In the genomic region with DNA sequence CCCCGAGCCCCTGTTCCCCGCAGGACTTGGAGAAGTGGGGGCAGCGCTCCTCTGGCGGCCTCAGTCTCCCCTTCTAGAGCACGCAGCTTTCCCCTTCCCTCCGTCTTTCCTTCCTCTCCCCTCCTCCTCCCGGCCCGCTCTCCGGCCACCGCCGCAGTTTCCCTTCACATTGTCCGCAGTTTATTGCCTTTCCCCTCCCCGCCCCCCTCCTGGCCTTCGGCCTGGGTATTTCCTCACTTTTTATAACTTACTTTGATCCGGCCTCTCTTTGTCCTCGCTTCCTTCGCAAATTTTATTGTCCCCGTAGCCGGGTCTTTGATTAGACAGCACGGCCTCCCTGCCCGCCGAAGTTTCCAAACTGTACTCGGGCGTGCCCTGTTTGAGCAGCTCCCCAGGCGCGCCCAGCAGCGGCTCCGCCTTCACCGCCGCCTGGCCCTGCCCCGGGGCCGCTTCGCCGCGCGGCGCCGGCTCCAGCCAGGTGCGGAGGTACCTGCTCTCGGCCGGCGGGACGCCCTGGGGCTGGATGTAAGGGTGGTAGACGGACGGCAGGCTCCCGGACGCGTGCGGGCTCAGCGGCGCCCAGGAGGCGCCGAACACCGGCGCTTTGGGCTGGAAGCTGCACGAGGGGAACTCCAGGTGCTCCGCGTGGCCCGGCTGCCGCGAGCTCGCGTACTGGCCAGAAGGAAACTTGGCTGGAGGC, we compare ENCODE assay signal across 6 cellular contexts. TPM values are rescaled to one million over a fixed set of nuclear protein-coding genes. Genes with fewer than 3 reads are reported as not detected.
DNase-seq lines count a peak whose midpoint lies in the region; ATAC-seq and TF ChIP-seq lines count a peak whose summit lies in the region.

No MANE protein-coding gene starts in this region.

- peaks cover 9 to 19% of the 10 kb centered on the region in 2 donors for H3K4me1 Mint-ChIP-seq in stimulated activated naive B cell treated with anti-CD40 and anti-IgM and Interleukin-4, amounts not matched to agents 10 μg/mL and 1 μg/mL and 100 μg/mL, for 72 hours

- H3K27me3 Mint-ChIP-seq in stimulated activated naive B cell treated with anti-CD40 and anti-IgM and Interleukin-4, amounts not matched to agents 10 μg/mL and 1 μg/mL and 100 μg/mL, for 72 hours = peaks cover 76 to 92% of the 10 kb centered on the region in 2 donors

- no peaks in the 10 kb centered on the region for H3K36me3 Mint-ChIP-seq in stimulated activated naive B cell treated with anti-CD40 and anti-IgM and Interleukin-4, amounts not matched to agents 10 μg/mL and 1 μg/mL and 100 μg/mL, for 72 hours

- DNase-seq in GM06990 (ENCODE audit: extremely low read depth, insufficient read length) (no peak), RPMI7951 (ENCODE audit: low read depth) (peak; percentile 32), fibroblast of mammary gland (ENCODE audit: low read depth) (no peak)
- no peak for DNase-seq in stimulated activated naive B cell treated with anti-CD40 and anti-IgM and Interleukin-4, amounts not matched to agents 10 μg/mL and 1 μg/mL and 100 μg/mL, for 72 hours

- H3K27me3 ChIP-seq in GM06990 (replicated peaks; ENCODE audit: control insufficient read depth, insufficient read depth, low read length) = peaks cover 6% of the 10 kb centered on the region

- no peaks in the 10 kb centered on the region for H3K36me3 ChIP-seq in GM06990 (ENCODE audit: control insufficient read depth, insufficient read depth, low read length)

- ATAC-seq in stimulated activated naive B cell treated with anti-CD40 and anti-IgM and Interleukin-4, amounts not matched to agents 10 μg/mL and 1 μg/mL and 100 μg/mL, for 72 hours (replicated peaks) = peak; percentile 64 to 80
- no peak for ATAC-seq in HG03571 (IDR thresholded peaks at IDR 0.05; ENCODE audit: unreplicated experiment)
- ATAC-seq in HG03175 (IDR thresholded peaks at IDR 0.05; ENCODE audit: unreplicated experiment) = no peak

- no peaks in the 10 kb centered on the region for H3K9me3 Mint-ChIP-seq in stimulated activated naive B cell treated with anti-CD40 and anti-IgM and Interleukin-4, amounts not matched to agents 10 μg/mL and 1 μg/mL and 100 μg/mL, for 72 hours

- peak overlapping the region; percentile 48 for H3K4me3 ChIP-seq in GM06990 (replicated peaks; ENCODE audit: low read depth, low read length)
- H3K4me3 ChIP-seq in fibroblast of mammary gland (ENCODE audit: control insufficient read depth, low read depth, low read length) = peak overlapping the region; percentile 17

- peak overlapping the region; percentile 90 for H3K27ac Mint-ChIP-seq in stimulated activated naive B cell treated with anti-CD40 and anti-IgM and Interleukin-4, amounts not matched to agents 10 μg/mL and 1 μg/mL and 100 μg/mL, for 72 hours

- peak overlapping the region; percentile 78 to 89 for H3K4me3 Mint-ChIP-seq in stimulated activated naive B cell treated with anti-CD40 and anti-IgM and Interleukin-4, amounts not matched to agents 10 μg/mL and 1 μg/mL and 100 μg/mL, for 72 hours

- TF ChIP-seq CTCF in GM06990 (IDR thresholded peaks at IDR 0.05; ENCODE audit: insufficient read depth, low read length, poor library complexity, severe bottlenecking) = no peak
- TF ChIP-seq CTCF in fibroblast of mammary gland (conservative IDR thresholded peaks at IDR 0.05; ENCODE audit: control insufficient read depth, insufficient read depth, low read depth, low read length) = no peak

RNA-seq across cellular contexts. Expression of a gene that starts 0.5 kb away (rescaled TPM):
- total RNA-seq in RPMI7951 (2014; rRNA removed; shearing (Covaris generic)) = 2.3 and 4.1 TPM in 2 replicates

RNA-seq across cellular contexts. Expression of a gene that starts 10.6 kb away (rescaled TPM):
- 0.24 and 0.49 TPM in 2 replicates for total RNA-seq in RPMI7951 (2014; rRNA removed; shearing (Covaris generic))

RNA-seq across cellular contexts. Expression of a gene that starts 14.8 kb away (rescaled TPM):
- total RNA-seq in RPMI7951 (2014; rRNA removed; shearing (Covaris generic)) = 24.9 and 26.1 TPM in 2 replicates

RNA-seq across cellular contexts. Expression of a gene that starts 20.9 kb away (rescaled TPM):
- total RNA-seq in RPMI7951 (2014; rRNA removed; shearing (Covaris generic)) = 4.8 and 7.3 TPM in 2 replicates

RNA-seq across cellular contexts. Expression of a gene that starts 32.1 kb away (rescaled TPM):
- total RNA-seq in RPMI7951 (2014; rRNA removed; shearing (Covaris generic)) = 0.10 and 0.24 TPM in 2 replicates

Comparison
In these comparisons a context has a peak if more than half of its experiments do, and no peak if none do; other contexts are left out.
1. ATAC-seq: peak in stimulated activated naive B cell treated with anti-CD40 and anti-IgM and Interleukin-4, amounts not matched to agents 10 μg/mL and 1 μg/mL and 100 μg/mL, for 72 hours (2 of 2); none in HG03571 (single experiment) and HG03175 (single experiment).